In genomic region chr6:109117346-109118035, GRCh38 we compare ENCODE assay signal across 13 cellular contexts. TPM values are rescaled to one million over a fixed set of nuclear protein-coding genes. Genes with fewer than 3 reads are reported as not detected.
DNase-seq lines count a peak whose midpoint lies in the region; ATAC-seq, FAIRE-seq and TF ChIP-seq lines count a peak whose summit lies in the region.
"Had no signal": no experiment of that assay in that cellular context is flagged by ENCODE, and none has a peak within 500 bp of the region (broad histone marks: within the 10 kb centered on the region; RNA-seq: fewer than 3 reads in every experiment).

No MANE protein-coding gene starts in this region.

- H3K79me2 ChIP-seq in K562 (ENCODE audit: control insufficient read depth, insufficient read depth, low read length) = peaks cover 92% of the 10 kb centered on the region

- H3K4me2 ChIP-seq in K562 (ENCODE audit: insufficient read depth, low read length) = no peak overlapping the region

- no TSS peak for BruUV-seq in K562 (replicated peaks; lab: Mats Ljungman, UMichigan)

- H3K27me3 ChIP-seq in right atrium auricular region = no peaks in the 10 kb centered on the region
- H3K27me3 ChIP-seq in K562 (ENCODE audit: control insufficient read depth in 2 of 2, insufficient read depth in 2 of 2, low read length in 2 of 2) = no peaks in the 10 kb centered on the region

- H3K4me1 ChIP-seq in right atrium auricular region = peaks cover 0 to 29% of the 10 kb centered on the region in 2 donors
- peaks cover 4 to 5% of the 10 kb centered on the region in 2 experiments; a peak in 3 of 5 replicates for H3K4me1 ChIP-seq in K562 (replicated peaks in 1 of 2; ENCODE audit: control insufficient read depth in 2 of 2, insufficient read depth in 2 of 2, low read length in 2 of 2)

- H3K9me3 ChIP-seq in right atrium auricular region (no peaks in the 10 kb centered on the region), K562 (replicated peaks; ENCODE audit: control insufficient read depth, insufficient read depth, low read depth, low read length) (no peaks in the 10 kb centered on the region)

- H3K36me3 ChIP-seq in right atrium auricular region = no peaks in the 10 kb centered on the region
- no peaks in the 10 kb centered on the region; the same call in 2 of the 3 replicates for H3K36me3 ChIP-seq in K562 (ENCODE audit: control insufficient read depth, insufficient read depth, low read length)

- no peak for TF ChIP-seq RAD21 in K562 (CRISPR knock-in tag; conservative IDR thresholded peaks at IDR 0.05 in 1 of 2, IDR thresholded peaks at IDR 0.05 in 1 of 2)

- H4K20me1 ChIP-seq in K562 (replicated peaks; ENCODE audit: control insufficient read depth, insufficient read depth, low read length) = 0 out of 2 replicates have a peak, but pooled peaks cover 3% of the 10 kb centered on the region

- no peak overlapping the region for H2AFZ ChIP-seq in K562 (ENCODE audit: low read depth, low read length)

- FAIRE-seq in K562 (lab: Jason Lieb, UNC) = no peak

- POLR2A ChIA-PET in K562 (lab: Yijun Ruan, JAX) = interaction anchor here (1.8 to 1.9 kb wide), 2 partner anchors 12 to 22 kb away, joined by 4 to 7 read pairs; partner anchors contain the start of genes CEP57L1 and SESN1

- WGBS in K562 (ENCODE audit: insufficient coverage, low coverage, missing lambda C conversion rate) = 75% methylated on average over 5 of the region's 5 CpGs

- peak; percentile 65 for ATAC-seq in Right ventricle myocardium inferior
- peak; percentile 89 for ATAC-seq in HG03432 (IDR thresholded peaks at IDR 0.05; ENCODE audit: unreplicated experiment)
- ATAC-seq in K562 = peak; percentile 14; the same call in 1 of the 3 replicates

- no peak for TF ChIP-seq EP300 in K562 (IDR thresholded peaks at IDR 0.05; ENCODE audit: low read length)

- DNase-seq in Right ventricle myocardium inferior (ENCODE audit: missing footprints) (no peak), right atrium auricular region (ENCODE audit: low spot score) (no peak), K562 (ENCODE audit: extremely low read depth in 1 of 4, low spot score in 3 of 4) (no peak), G401 (ENCODE audit: low spot score) (no peak), NCI-H524 treated with DMSO at 0.1 percent for 48 hours (lab: John Stamatoyannopoulos, UW) (no peak), NCI-H345 treated with DMSO at 0.1 percent for 48 hours (lab: John Stamatoyannopoulos, UW; ENCODE audit: unreplicated experiment) (no peak)
- DNase-seq in stimulated activated naive CD4-positive, alpha-beta T cell (lab: John Stamatoyannopoulos, UW) = no peak
- DNase-seq: ACHN; activated CD4-positive, alpha-beta T cell treated with anti-CD3 and anti-CD28 coated beads for 48 hours; cortex of kidney; NCI-H2029 had no signal

- no peak for TF ChIP-seq POLR2A in K562 (conservative IDR thresholded peaks at IDR 0.05)

- no peak overlapping the region for H3K9ac ChIP-seq in K562 (ENCODE audit: insufficient read depth in 1 of 2, low read depth in 2 of 2, low read length in 2 of 2)

- intact Hi-C loops in Right ventricle myocardium inferior (cut with DNase I) (no loop called here), K562 (cut with micrococcal nuclease) (no loop called here)

- TF ChIP-seq CTCF in right atrium auricular region (IDR thresholded peaks at IDR 0.05) = no peak
- TF ChIP-seq CTCF in K562 (IDR thresholded peaks at IDR 0.05 in 2 of 3, conservative IDR thresholded peaks at IDR 0.05 in 1 of 3; ENCODE audit: insufficient read depth in 2 of 3, low read depth in 1 of 3, low read length in 3 of 3) = no peak

- in situ Hi-C loops in K562 (cut with MboI) (no loop called here), G401 (cut with HindIII; ENCODE audit: low sequenced_read_pairs) (no loop called here)

- H3K27ac ChIP-seq in right atrium auricular region (no peak overlapping the region), K562 (ENCODE audit: extremely low read depth, low read depth, low read length) (no peak overlapping the region)

- no peak overlapping the region for H3K4me3 ChIP-seq in right atrium auricular region
- no peak overlapping the region for H3K4me3 ChIP-seq in K562
- H3K4me3 ChIP-seq: lung had no signal

- CTCF ChIA-PET in K562 (lab: Yijun Ruan, JAX; ENCODE audit: low intra/inter-chr PET ratio) = no interaction called here

- no peaks in the 10 kb centered on the region for H3K9me1 ChIP-seq in K562 (ENCODE audit: control insufficient read depth, insufficient read depth, low read length)

TF ChIP-seq in K562, 482 proteins besides CTCF, POLR2A, EP300 and RAD21:
- TF ChIP-seq LEF1 (IDR thresholded peaks at IDR 0.05) = no peak
- no peak for TF ChIP-seq ERF (CRISPR knock-in tag; IDR thresholded peaks at IDR 0.05)
- no peak for TF ChIP-seq SAFB2 (IDR thresholded peaks at IDR 0.05; ENCODE audit: borderline replicate concordance, low read depth, low read length, severe bottlenecking)
- no peak for TF ChIP-seq ARID1B (IDR thresholded peaks at IDR 0.05)
- TF ChIP-seq SPI1 (IDR thresholded peaks at IDR 0.05; ENCODE audit: borderline replicate concordance, low read depth, low read length) = 0 out of 2 replicates have a peak, but pooled peaks have one; percentile 15
- no peak for TF ChIP-seq SRSF3 (IDR thresholded peaks at IDR 0.05; ENCODE audit: insufficient read depth, low read length)
- TF ChIP-seq ELF1 (tag; IDR thresholded peaks at IDR 0.05) = no peak
- TF ChIP-seq ELF4 (CRISPR knock-in tag; IDR thresholded peaks at IDR 0.05) = no peak
- TF ChIP-seq, protein P1, sequence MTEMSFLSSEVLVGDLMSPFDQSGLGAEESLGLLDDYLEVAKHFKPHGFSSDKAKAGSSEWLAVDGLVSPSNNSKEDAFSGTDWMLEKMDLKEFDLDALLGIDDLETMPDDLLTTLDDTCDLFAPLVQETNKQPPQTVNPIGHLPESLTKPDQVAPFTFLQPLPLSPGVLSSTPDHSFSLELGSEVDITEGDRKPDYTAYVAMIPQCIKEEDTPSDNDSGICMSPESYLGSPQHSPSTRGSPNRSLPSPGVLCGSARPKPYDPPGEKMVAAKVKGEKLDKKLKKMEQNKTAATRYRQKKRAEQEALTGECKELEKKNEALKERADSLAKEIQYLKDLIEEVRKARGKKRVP (CRISPR knock-in tag; IDR thresholded peaks at IDR 0.05) = no peak
- 0 out of 2 replicates have a peak, but pooled peaks have one; percentile 30 for TF ChIP-seq CEBPB (tag; IDR thresholded peaks at IDR 0.05)
- TF ChIP-seq SP1 (CRISPR knock-in tag; IDR thresholded peaks at IDR 0.05) = no peak
- no peak for TF ChIP-seq HNRNPH1 (optimal IDR thresholded peaks at IDR 0.05; ENCODE audit: low read depth, low read length)
- no peak for TF ChIP-seq GTF2E2 (tag; IDR thresholded peaks at IDR 0.05)

RNA-seq across cellular contexts. Expression of gene CEP57L1, which starts 22.2 kb away (rescaled TPM):
- total RNA-seq in Right ventricle myocardium inferior = 7.7 TPM
- total RNA-seq in right atrium auricular region = 10 to 100 TPM in 1 of 2 donors, 1 to 10 TPM in 1; 6.9 to 15.6 TPM
- total RNA-seq in K562 (2011; cell fraction: chromatin; rRNA removed; ENCODE audit: low replicate concordance) = 19.9 and 82.4 TPM in 2 replicates
- 9.7 and 18.8 TPM in 2 replicates for total RNA-seq in K562 (2011; cell fraction: nucleolus; rRNA removed)
- total RNA-seq in K562 (2011; cell fraction: nucleoplasm; rRNA removed) = 27.3 and 41.5 TPM in 2 replicates
- 51.0 and 58.0 TPM in 2 replicates for total RNA-seq in K562 (2014; rRNA removed)
- 80.0 and 85.7 TPM in 2 replicates for total RNA-seq in K562 (2014; rRNA removed; fragmentation: Illumina TruSeq; extraction: Trizol)
- total RNA-seq in K562 (2015; rRNA removed; fragmentation: Illumina TruSeq; extraction: Trizol) = 70.6 and 79.7 TPM in 2 replicates
- 41.8 and 42.4 TPM in 2 replicates for total RNA-seq in K562 (2021)
- 49.9 and 60.7 TPM in 2 replicates for polyA plus RNA-seq in K562 (2011; rRNA removed)
- polyA plus RNA-seq in K562 (2011; cell fraction: cytosol; rRNA removed) = 23.2 and 23.8 TPM in 2 replicates
- 24.9 and 33.2 TPM in 2 replicates for polyA plus RNA-seq in K562 (2011; cell fraction: nucleus; rRNA removed)
- 29.7 and 29.9 TPM in 2 replicates for polyA plus RNA-seq in K562 (2012)
- polyA plus RNA-seq in K562 (2014; fragmentation: Illumina TruSeq; extraction: Trizol) = 52.1 and 61.8 TPM in 2 replicates
- 10 to 100 TPM; 70.0 to 88.6 TPM for polyA plus RNA-seq in K562 (2014; fragmentation: Nextera tagmentation; extraction: Ambion mirVana)
- 39.4 and 49.7 TPM in 2 replicates for polyA plus RNA-seq in K562 (2014; rRNA removed)
- polyA minus RNA-seq in K562 (2011; rRNA and poly(A)+ RNA removed) = 70.2 and 71.2 TPM in 2 replicates
- 21.7 and 24.7 TPM in 2 replicates for polyA minus RNA-seq in K562 (2011; cell fraction: cytosol; rRNA and poly(A)+ RNA removed)
- polyA minus RNA-seq in K562 (2011; cell fraction: nucleus; rRNA and poly(A)+ RNA removed) = 22.1 and 47.1 TPM in 2 replicates
- 31.6 and 43.4 TPM in 2 replicates for total RNA-seq in G401 (2014; rRNA removed; shearing (Covaris generic))

RNA-seq across cellular contexts. Expression of gene SESN1, which starts 22.8 kb away (rescaled TPM):
- total RNA-seq in Right ventricle myocardium inferior (60.2 TPM), right atrium auricular region (10 to 100 TPM; 35.1 to 55.7 TPM), K562 (2014; rRNA removed) (6.4 and 6.8 TPM in 2 replicates), K562 (2014; rRNA removed; fragmentation: Illumina TruSeq; extraction: Trizol) (9.4 and 9.8 TPM in 2 replicates), K562 (2015; rRNA removed; fragmentation: Illumina TruSeq; extraction: Trizol) (9.7 and 11.2 TPM in 2 replicates), K562 (2021) (6.6 and 7.4 TPM in 2 replicates)
- total RNA-seq in K562 (2011; cell fraction: chromatin; rRNA removed; ENCODE audit: low replicate concordance) = 8.5 and 25.3 TPM in 2 replicates
- 4.8 and 6.3 TPM in 2 replicates for total RNA-seq in K562 (2011; cell fraction: nucleolus; rRNA removed)
- 9.5 and 18.4 TPM in 2 replicates for total RNA-seq in K562 (2011; cell fraction: nucleoplasm; rRNA removed)
- polyA plus RNA-seq in K562 (2011; rRNA removed) (13.0 and 13.3 TPM in 2 replicates), K562 (2014; fragmentation: Illumina TruSeq; extraction: Trizol) (8.5 and 8.9 TPM in 2 replicates), K562 (2014; fragmentation: Nextera tagmentation; extraction: Ambion mirVana) (1 to 10 TPM; 3.1 to 3.8 TPM), K562 (2014; rRNA removed) (6.1 and 6.3 TPM in 2 replicates)
- 2.5 and 5.3 TPM in 2 replicates for polyA plus RNA-seq in K562 (2011; cell fraction: cytosol; rRNA removed)
- 5.8 and 10.1 TPM in 2 replicates for polyA plus RNA-seq in K562 (2011; cell fraction: nucleus; rRNA removed)
- polyA plus RNA-seq in K562 (2012) = 7.7 and 8.8 TPM in 2 replicates
- polyA minus RNA-seq in K562 (2011; rRNA and poly(A)+ RNA removed) = 14.6 and 19.8 TPM in 2 replicates
- polyA minus RNA-seq in K562 (2011; cell fraction: cytosol; rRNA and poly(A)+ RNA removed) = 3.3 and 4.3 TPM in 2 replicates
- polyA minus RNA-seq in K562 (2011; cell fraction: nucleus; rRNA and poly(A)+ RNA removed) = 7.8 and 17.0 TPM in 2 replicates
- total RNA-seq in G401 (2014; rRNA removed; shearing (Covaris generic)) = 25.0 and 36.0 TPM in 2 replicates

Comparison
In these comparisons a context has a peak if more than half of its experiments do, and no peak if none do; other contexts are left out.
1. ATAC-seq: peak in every context shown above with its lines; median percentile 89 in HG03432; 65 in Right ventricle myocardium inferior; 14 in K562.